8 cellular contexts compared by ENCODE assay signal in the genomic region with DNA sequence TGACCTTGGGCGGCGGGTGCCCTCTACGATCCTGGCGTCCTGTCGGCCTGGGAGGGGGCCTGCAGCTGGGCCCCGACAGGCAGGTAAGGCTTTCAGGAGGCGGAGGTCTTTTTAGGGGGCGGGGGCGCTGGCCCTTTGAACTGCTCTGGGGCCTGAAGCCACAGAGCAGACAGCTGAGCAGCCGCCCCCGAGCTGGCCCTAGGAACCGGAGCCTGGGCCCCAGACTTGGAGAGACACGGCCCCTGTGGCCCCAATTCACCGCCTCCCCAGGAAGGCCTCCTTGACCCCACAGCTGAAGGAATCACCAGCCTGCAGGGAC. TPM values are rescaled to one million over a fixed set of nuclear protein-coding genes. Genes with fewer than 3 reads are reported as not detected.
DNase-seq lines count a peak whose midpoint lies in the region; ATAC-seq and TF ChIP-seq lines count a peak whose summit lies in the region.

No MANE protein-coding gene starts in this region.

- no peaks in the 10 kb centered on the region for H3K9me3 ChIP-seq in SJCRH30 (replicated peaks)

- H3K4me3 ChIP-seq in GM08714 (ENCODE audit: low read length) (peak overlapping the region; percentile 59; the same call in 1 of the 2 replicates), SJCRH30 (peak overlapping the region; percentile 72), fibroblast of the aortic adventitia (ENCODE audit: low read depth, low read length) (peak overlapping the region; percentile 77), rectal smooth muscle tissue (ENCODE audit: low read length) (peak overlapping the region; percentile 73)

- H3K27me3 ChIP-seq in SJCRH30 (no peaks in the 10 kb centered on the region), rectal smooth muscle tissue (ENCODE audit: control insufficient read depth, insufficient read depth, low read length) (no peaks in the 10 kb centered on the region)

- ATAC-seq in GM21381 (IDR thresholded peaks at IDR 0.05; ENCODE audit: unreplicated experiment) (no peak), HG03378 (IDR thresholded peaks at IDR 0.05; ENCODE audit: unreplicated experiment) (no peak), GM21447 (IDR thresholded peaks at IDR 0.05; ENCODE audit: unreplicated experiment) (no peak), GM19463 (IDR thresholded peaks at IDR 0.05; ENCODE audit: unreplicated experiment) (no peak)

- TF ChIP-seq CTCF in fibroblast of the aortic adventitia (IDR thresholded peaks at IDR 0.05; ENCODE audit: insufficient read depth, low read length) = no peak

- H3K27ac ChIP-seq in SJCRH30 = peak overlapping the region; percentile 66
- peak overlapping the region; percentile 78 for H3K27ac ChIP-seq in rectal smooth muscle tissue (ENCODE audit: low read depth, low read length)

- H3K9ac ChIP-seq in rectal smooth muscle tissue (ENCODE audit: low read length) = peak overlapping the region; percentile 57

- H3K36me3 ChIP-seq in SJCRH30 (no peaks in the 10 kb centered on the region), rectal smooth muscle tissue (ENCODE audit: control insufficient read depth, insufficient read depth, low read length) (no peaks in the 10 kb centered on the region)

- H3K4me1 ChIP-seq in SJCRH30 = peaks cover 15% of the 10 kb centered on the region; the same call in 1 of the 2 replicates
- peaks cover 31% of the 10 kb centered on the region for H3K4me1 ChIP-seq in rectal smooth muscle tissue (ENCODE audit: control insufficient read depth, insufficient read depth, low read length)

- peak in 1 of 2 experiments; percentile 51 for DNase-seq in SJCRH30
- DNase-seq in fibroblast of the aortic adventitia (ENCODE audit: low read depth) = no peak

RNA-seq across cellular contexts. Expression of gene CERK, which starts 0.5 kb away (rescaled TPM):
- 87.7 and 92.7 TPM in 2 replicates for total RNA-seq in SJCRH30 (2014; rRNA removed; shearing (Covaris generic))
- total RNA-seq in fibroblast of the aortic adventitia (ENCODE audit: low replicate concordance) = 14.1 and 39.4 TPM in 2 replicates

RNA-seq across cellular contexts. Expression of gene TBC1D22A, which starts 23.8 kb away (rescaled TPM):
- 8.4 and 8.9 TPM in 2 replicates for total RNA-seq in SJCRH30 (2014; rRNA removed; shearing (Covaris generic))
- total RNA-seq in fibroblast of the aortic adventitia (ENCODE audit: low replicate concordance) = 12.7 and 13.8 TPM in 2 replicates
